In the genomic region with DNA sequence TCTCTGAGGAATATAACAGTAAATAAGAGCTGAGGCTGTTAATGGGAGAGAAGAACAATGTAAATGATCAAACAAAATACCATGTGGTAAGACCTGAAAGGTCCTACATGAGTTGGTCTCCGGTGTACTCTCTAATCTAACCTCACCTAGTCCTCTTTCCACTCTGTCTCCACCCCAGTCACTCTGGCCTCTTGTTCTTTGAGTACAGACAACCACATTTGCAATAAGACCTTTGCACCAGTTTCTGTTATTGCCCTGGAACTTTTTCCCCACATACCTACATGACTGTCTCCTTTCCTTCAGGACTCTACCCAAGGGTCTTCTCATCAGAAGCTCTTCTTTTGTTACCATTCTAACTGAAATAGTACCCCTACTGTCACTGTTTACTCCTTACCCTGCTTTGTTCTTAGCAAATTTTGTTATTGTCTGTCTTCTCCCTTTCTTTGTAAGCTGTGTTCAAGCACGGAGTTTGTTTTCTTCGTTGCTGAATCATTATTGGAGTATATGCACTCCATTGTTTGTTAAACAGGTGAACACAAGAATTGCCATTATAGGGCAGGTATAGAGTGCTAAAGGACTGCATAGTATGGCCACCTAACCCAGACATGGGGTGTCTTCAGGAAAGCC, we compare ENCODE assay signal across 16 cellular contexts. TPM values are rescaled to one million over a fixed set of nuclear protein-coding genes. Genes with fewer than 3 reads are reported as not detected.
DNase-seq lines count a peak whose midpoint lies in the region; ATAC-seq and TF ChIP-seq lines count a peak whose summit lies in the region.
"Had no signal": no experiment of that assay in that cellular context is flagged by ENCODE, and none has a peak within 500 bp of the region (broad histone marks: within the 10 kb centered on the region; RNA-seq: fewer than 3 reads in every experiment).

No MANE protein-coding gene starts in this region.

- H3K27ac Mint-ChIP-seq in CD4-positive, alpha-beta T cell = peak overlapping the region; percentile 61
- H3K27ac Mint-ChIP-seq in effector memory CD8-positive, alpha-beta T cell = peak overlapping the region; percentile 27 to 87

- ATAC-seq in CD4-positive, alpha-beta T cell (ENCODE audit: poor library complexity) = no peak
- no peak for ATAC-seq in effector memory CD8-positive, alpha-beta T cell (replicated peaks)

- intact Hi-C loops in CD4-positive, alpha-beta T cell (cut with DNase I, micrococcal nuclease) = loop anchor here in 1 of 2 experiments (5.0 kb wide), 1 partner anchor 33 kb away; no protein-coding TSS in a partner anchor
- intact Hi-C loops in tibial artery (cut with DNase I; ENCODE audit: low total_unique reads) = no loop called here

- POLR2A ChIA-PET in CD4-positive, alpha-beta T cell (lab: Charles Lee) = interaction anchor here (0.8 to 2.3 kb wide), 3 partner anchors 14 to 36 kb away, joined by 3 to 6 read pairs (median 3); a partner anchor contains a TSS

- H3K4me1 ChIP-seq in neutrophil (ENCODE audit: control insufficient read depth in 1 of 2, insufficient read depth in 1 of 2, low read depth in 1 of 2, low read length in 1 of 2) (peaks cover 12 to 32% of the 10 kb centered on the region in 2 experiments), tibial artery (peaks cover 0 to 55% (median 30%) of the 10 kb centered on the region in 4 donors)

- H3K4me1 Mint-ChIP-seq in CD4-positive, alpha-beta T cell (ENCODE audit: low read depth) = peaks cover 80% of the 10 kb centered on the region
- peaks cover 30 to 62% of the 10 kb centered on the region in 2 donors for H3K4me1 Mint-ChIP-seq in effector memory CD8-positive, alpha-beta T cell (ENCODE audit: low read depth in 2 of 2)

- H3K36me3 Mint-ChIP-seq in CD4-positive, alpha-beta T cell (ENCODE audit: low read depth) = peaks cover 60% of the 10 kb centered on the region
- H3K36me3 Mint-ChIP-seq in effector memory CD8-positive, alpha-beta T cell (ENCODE audit: insufficient read depth) = peaks cover 5% of the 10 kb centered on the region

- no peaks in the 10 kb centered on the region for H3K9me3 Mint-ChIP-seq in CD4-positive, alpha-beta T cell
- no peaks in the 10 kb centered on the region for H3K9me3 Mint-ChIP-seq in effector memory CD8-positive, alpha-beta T cell

- no peaks in the 10 kb centered on the region for H3K27me3 ChIP-seq in CD4-positive, alpha-beta T cell (ENCODE audit: control insufficient read depth, insufficient read depth, low read length)
- H3K27me3 ChIP-seq in neutrophil = no peaks in the 10 kb centered on the region
- H3K27me3 ChIP-seq in tibial artery = no peaks in the 10 kb centered on the region
- H3K27me3 ChIP-seq: ascending aorta, esophagus muscularis mucosa had no signal

- CTCF ChIA-PET in CD4-positive, alpha-beta T cell (lab: Charles Lee) = interaction anchor here (2.1 kb wide), 1 partner anchor 31 kb away, joined by 11 read pairs; no protein-coding TSS in a partner anchor

- TF ChIP-seq CTCF in CD4-positive, alpha-beta T cell (IDR thresholded peaks at IDR 0.05) = no peak
- no peak for TF ChIP-seq CTCF in neutrophil (IDR thresholded peaks at IDR 0.05)
- TF ChIP-seq CTCF in tibial artery (IDR thresholded peaks at IDR 0.05) = no peak

- H3K4me3 ChIP-seq in neutrophil (ENCODE audit: low read depth in 1 of 2, low read length in 1 of 2) (no peak overlapping the region), tibial artery (no peak overlapping the region)
- H3K4me3 ChIP-seq: ascending aorta, esophagus muscularis mucosa had no signal

- no peak overlapping the region for H3K4me3 Mint-ChIP-seq in CD4-positive, alpha-beta T cell
- no peak overlapping the region for H3K4me3 Mint-ChIP-seq in effector memory CD8-positive, alpha-beta T cell

- H3K27ac ChIP-seq in CD4-positive, alpha-beta T cell (ENCODE audit: low read depth, low read length) = no peak overlapping the region
- peak overlapping the region; percentile 58 for H3K27ac ChIP-seq in neutrophil
- no peak overlapping the region for H3K27ac ChIP-seq in tibial artery
- H3K27ac ChIP-seq: ascending aorta, esophagus muscularis mucosa had no signal

- peaks cover 37% of the 10 kb centered on the region for H3K36me3 ChIP-seq in neutrophil
- H3K36me3 ChIP-seq in tibial artery = peaks cover 3 to 15% (median 4%) of the 10 kb centered on the region in 3 donors

- no peaks in the 10 kb centered on the region for H3K27me3 Mint-ChIP-seq in CD4-positive, alpha-beta T cell
- H3K27me3 Mint-ChIP-seq in effector memory CD8-positive, alpha-beta T cell = no peaks in the 10 kb centered on the region

- H3K9me3 ChIP-seq in CD4-positive, alpha-beta T cell (ENCODE audit: control insufficient read depth, low read length) = no peaks in the 10 kb centered on the region
- H3K9me3 ChIP-seq in neutrophil (no peaks in the 10 kb centered on the region), tibial artery (no peaks in the 10 kb centered on the region)
- H3K9me3 ChIP-seq: ascending aorta, esophagus muscularis mucosa had no signal

- no peak for DNase-seq in CD4-positive, alpha-beta T cell
- peak; percentile 28 for DNase-seq in LoVo (ENCODE audit: low spot score)
- DNase-seq in effector memory CD8-positive, alpha-beta T cell = no peak
- no peak for DNase-seq in NCI-H187 (lab: John Stamatoyannopoulos, UW)
- no peak for DNase-seq in NCI-H1105 (lab: John Stamatoyannopoulos, UW)
- DNase-seq in tibial artery = no peak
- DNase-seq in NCI-H1417 (lab: John Stamatoyannopoulos, UW) = no peak
- DNase-seq: dermis blood vessel endothelial cell; DMS53; NCI-H446 treated with DMSO at 0.1 percent for 48 hours; Right ventricle myocardium superior; stimulated activated naive CD4-positive, alpha-beta T cell treated with Interleukin-2 at 50 U/mL for 16 hours had no signal

RNA-seq across cellular contexts. Expression of a gene that starts 37.3 kb away (rescaled TPM):
- total RNA-seq in CD4-positive, alpha-beta T cell = 10 to 100 TPM; 42.6 to 42.8 TPM

RNA-seq across cellular contexts. Expression of a gene that starts 40.4 kb away (rescaled TPM):
- total RNA-seq in CD4-positive, alpha-beta T cell = not detected
- total RNA-seq: ascending aorta, kidney epithelial cell, Right ventricle myocardium superior had no signal
